ENCODE assay signal across 1 cellular context in the genomic region with DNA sequence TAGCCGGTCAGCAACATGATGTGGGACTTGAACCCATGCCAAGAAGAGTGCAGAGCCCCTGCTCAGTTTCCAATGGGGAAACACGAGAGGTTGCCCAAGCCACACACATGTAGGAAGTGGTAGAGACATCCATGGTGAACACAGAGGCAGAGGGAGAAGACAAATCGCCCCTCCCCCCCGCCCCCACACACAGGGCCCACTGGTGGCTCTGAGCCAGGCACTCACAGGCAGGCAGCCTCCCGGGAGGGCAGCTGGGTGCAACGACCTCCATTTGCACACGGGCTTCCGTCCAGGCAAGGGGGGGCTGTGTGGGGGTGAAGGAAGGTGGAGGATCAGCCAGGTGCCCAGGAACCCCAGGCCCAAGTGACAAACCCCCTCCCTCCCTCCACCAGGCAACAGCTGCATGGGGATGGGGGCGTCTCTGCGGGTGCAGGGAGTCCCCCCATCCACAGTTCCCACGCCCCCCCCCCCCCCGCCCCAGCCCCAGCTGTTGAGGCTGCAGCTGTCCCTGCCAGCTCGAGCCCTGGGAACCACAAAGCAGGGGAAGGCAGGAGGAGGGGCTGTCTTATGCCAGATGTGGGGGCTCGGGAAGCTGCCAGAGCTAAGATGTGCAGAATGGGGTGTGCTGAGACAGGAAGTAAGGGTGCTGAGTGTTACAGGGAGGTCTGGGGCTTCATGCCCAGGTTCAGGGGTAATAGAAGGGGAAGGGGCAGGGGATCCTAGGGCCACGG.
TF ChIP-seq lines count a peak whose summit lies in the region.

No MANE protein-coding gene starts in this region.

TF ChIP-seq in A549, 52 proteins besides CTCF, POLR2A, EP300 and RAD21 (continued from another document):
- TF ChIP-seq KDM1A (IDR thresholded peaks at IDR 0.05; ENCODE audit: low read depth) (no peak), HOXB5 (CRISPR knock-in tag; IDR thresholded peaks at IDR 0.05) (no peak), BCL3 (IDR thresholded peaks at IDR 0.05) (no peak), FOSL2 (IDR thresholded peaks at IDR 0.05) (no peak), FOSL2 (CRISPR knock-in tag; IDR thresholded peaks at IDR 0.05) (no peak), ZFP36 (IDR thresholded peaks at IDR 0.05; ENCODE audit: borderline replicate concordance, partially characterized antibody) (no peak), RFX5 (IDR thresholded peaks at IDR 0.05) (no peak)
